ENCODE assay signal across 1 cellular context in the genomic region with DNA sequence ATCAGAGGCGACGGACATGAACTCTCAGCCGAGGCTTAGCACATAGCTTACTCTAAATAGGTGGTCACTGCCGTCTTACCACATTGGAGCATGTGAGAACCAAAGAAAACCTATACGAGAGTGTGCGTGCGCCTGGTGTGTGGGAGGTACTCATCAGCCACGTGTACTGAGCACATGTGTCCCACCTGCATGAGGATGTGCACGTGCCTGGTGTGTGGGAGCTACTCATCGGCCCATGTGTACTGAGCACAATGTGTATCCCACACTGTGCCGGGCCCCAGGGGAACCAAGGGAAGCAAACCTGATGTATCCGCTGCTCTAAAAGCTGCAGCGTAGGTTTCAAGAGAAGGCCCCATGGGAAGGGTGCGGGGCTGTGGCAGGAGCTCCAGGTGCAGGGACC.
TF ChIP-seq lines count a peak whose summit lies in the region.

No MANE protein-coding gene starts in this region.

TF ChIP-seq in K562, 482 proteins besides CTCF, POLR2A, EP300 and RAD21 (continued from another document):
- TF ChIP-seq, protein P1, sequence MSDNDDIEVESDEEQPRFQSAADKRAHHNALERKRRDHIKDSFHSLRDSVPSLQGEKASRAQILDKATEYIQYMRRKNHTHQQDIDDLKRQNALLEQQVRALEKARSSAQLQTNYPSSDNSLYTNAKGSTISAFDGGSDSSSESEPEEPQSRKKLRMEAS (CRISPR knock-in tag; IDR thresholded peaks at IDR 0.05): peak; percentile 59; the same call in 1 of the 2 replicates
